8 cellular contexts compared by ENCODE assay signal in genomic region chr2:162297925-162298552, GRCh38.
A peak's percentile ranks its signal among the peaks of the same experiment; 100 is the strongest.
DNase-seq lines count a peak whose midpoint lies in the region; FAIRE-seq lines count a peak whose summit lies in the region.

No MANE protein-coding gene starts in this region.

- no peaks in the 10 kb centered on the region for H3K4me1 ChIP-seq in HAP-1

- H3K4me3 ChIP-seq in HAP-1, result no peak overlapping the region

- no peaks in the 10 kb centered on the region for H3K36me3 ChIP-seq in HAP-1 (replicated peaks)

- DNase-seq in activated CD4-positive, alpha-beta T cell treated with anti-CD3 and anti-CD28 coated beads for 24 hours (ENCODE audit: low read depth in 2 of 2), result peak; percentile 11 to 60
- DNase-seq in activated CD4-positive, alpha-beta T cell treated with anti-CD3 and anti-CD28 coated beads for 1 hour, result no peak
- peak; percentile 61 to 83 for DNase-seq in HAP-1 (ENCODE audit: low spot score in 2 of 2)
- DNase-seq in NCI-H1048 (lab: John Stamatoyannopoulos, UW), result peak; percentile 16
- peak; percentile 49 to 73 for DNase-seq in SW 1271 (lab: John Stamatoyannopoulos, UW)
- peak; percentile 94 for DNase-seq in medulla oblongata (ENCODE audit: extremely low spot score)
- DNase-seq in stromal cell of bone marrow (ENCODE audit: low read depth), result peak; percentile 67

- H3K9me3 ChIP-seq in HAP-1, result no peaks in the 10 kb centered on the region

- in situ Hi-C loops in HAP-1 (cut with MboI; ENCODE audit: low sequenced_read_pairs), result loop anchor here (5.0 kb wide), 1 partner anchor 76 kb away; no protein-coding TSS in a partner anchor

- FAIRE-seq in colon (lab: Jason Lieb, UNC), result peak; percentile 86

- peaks cover 7% of the 10 kb centered on the region; the same call in 1 of the 2 replicates for H3K27me3 ChIP-seq in HAP-1 (ENCODE audit: low read depth)
